1 cellular context compared by ENCODE assay signal in genomic region chr3:196518999-196519737, GRCh38.
TF ChIP-seq lines count a peak whose summit lies in the region.

No MANE protein-coding gene starts in this region.

TF ChIP-seq in IMR-90, 13 proteins besides CTCF, POLR2A, EP300 and RAD21 (continued from another document):
- TF ChIP-seq USF2 (IDR thresholded peaks at IDR 0.05; ENCODE audit: low read depth, low read length) (peak; percentile 41), FOS (IDR thresholded peaks at IDR 0.05; ENCODE audit: low read depth, low read length) (no peak), MAZ (IDR thresholded peaks at IDR 0.05; ENCODE audit: borderline replicate concordance, low read depth, low read length) (no peak), ELK1 (IDR thresholded peaks at IDR 0.05; ENCODE audit: borderline replicate concordance, low read depth, low read length) (no peak), SMC3 (IDR thresholded peaks at IDR 0.05; ENCODE audit: low read depth, low read length) (peak; percentile 76), MAFK (IDR thresholded peaks at IDR 0.05; ENCODE audit: low read depth, low read length) (no peak), CEBPB (IDR thresholded peaks at IDR 0.05; ENCODE audit: low read depth, low read length) (no peak)
TF ChIP-seq in IMR-90: peak in this region for 2.
